In the genomic region with DNA sequence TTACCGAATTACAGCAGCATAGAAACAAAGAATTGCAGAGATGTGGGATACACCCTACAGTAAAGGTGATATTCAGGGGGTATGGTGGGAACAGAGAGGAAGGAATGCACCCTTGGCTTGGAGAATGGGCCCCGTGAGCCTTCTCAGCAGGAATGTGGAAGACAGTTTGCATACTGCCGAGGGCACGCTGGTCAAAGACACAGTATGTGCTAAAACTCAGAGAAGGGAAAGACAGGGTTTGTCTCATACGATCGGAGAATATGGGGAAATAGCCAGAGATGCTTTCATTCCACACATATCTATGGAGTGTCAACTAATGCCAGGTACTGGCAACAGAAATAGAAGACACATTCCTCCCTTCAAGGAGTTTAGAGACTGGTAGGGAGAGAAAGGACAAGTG, we compare ENCODE assay signal across 2 cellular contexts.
TF ChIP-seq lines count a peak whose summit lies in the region.

No MANE protein-coding gene starts in this region.

TF ChIP-seq in GM23338, 12 proteins besides CTCF, POLR2A, EP300 and RAD21 (continued from another document):
- TF ChIP-seq, protein P1, sequence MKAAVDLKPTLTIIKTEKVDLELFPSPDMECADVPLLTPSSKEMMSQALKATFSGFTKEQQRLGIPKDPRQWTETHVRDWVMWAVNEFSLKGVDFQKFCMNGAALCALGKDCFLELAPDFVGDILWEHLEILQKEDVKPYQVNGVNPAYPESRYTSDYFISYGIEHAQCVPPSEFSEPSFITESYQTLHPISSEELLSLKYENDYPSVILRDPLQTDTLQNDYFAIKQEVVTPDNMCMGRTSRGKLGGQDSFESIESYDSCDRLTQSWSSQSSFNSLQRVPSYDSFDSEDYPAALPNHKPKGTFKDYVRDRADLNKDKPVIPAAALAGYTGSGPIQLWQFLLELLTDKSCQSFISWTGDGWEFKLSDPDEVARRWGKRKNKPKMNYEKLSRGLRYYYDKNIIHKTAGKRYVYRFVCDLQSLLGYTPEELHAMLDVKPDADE (IDR thresholded peaks at IDR 0.05) = no peak
- TF ChIP-seq ZNF331 (CRISPR knock-in tag; IDR thresholded peaks at IDR 0.05; ENCODE audit: low read depth) = no peak

TF ChIP-seq in SK-N-SH, 30 proteins besides CTCF, POLR2A, EP300 and RAD21 (continued from another document):
- TF ChIP-seq, protein P2, sequence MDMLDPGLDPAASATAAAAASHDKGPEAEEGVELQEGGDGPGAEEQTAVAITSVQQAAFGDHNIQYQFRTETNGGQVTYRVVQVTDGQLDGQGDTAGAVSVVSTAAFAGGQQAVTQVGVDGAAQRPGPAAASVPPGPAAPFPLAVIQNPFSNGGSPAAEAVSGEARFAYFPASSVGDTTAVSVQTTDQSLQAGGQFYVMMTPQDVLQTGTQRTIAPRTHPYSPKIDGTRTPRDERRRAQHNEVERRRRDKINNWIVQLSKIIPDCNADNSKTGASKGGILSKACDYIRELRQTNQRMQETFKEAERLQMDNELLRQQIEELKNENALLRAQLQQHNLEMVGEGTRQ (IDR thresholded peaks at IDR 0.05; ENCODE audit: borderline replicate concordance, low read depth, low read length) = no peak
- no peak for TF ChIP-seq NRF1 (IDR thresholded peaks at IDR 0.05; ENCODE audit: low read depth, low read length)
- TF ChIP-seq NFIC (IDR thresholded peaks at IDR 0.05; ENCODE audit: borderline replicate concordance) = no peak
- no peak for TF ChIP-seq EZH2phosphoT487 (IDR thresholded peaks at IDR 0.05; ENCODE audit: borderline replicate concordance, low read depth)
- TF ChIP-seq SIN3A (IDR thresholded peaks at IDR 0.05; ENCODE audit: borderline replicate concordance, low read depth, low read length) = no peak
- no peak for TF ChIP-seq TCF12 (IDR thresholded peaks at IDR 0.05)
- no peak for TF ChIP-seq RFX5 (IDR thresholded peaks at IDR 0.05; ENCODE audit: low read length)
- TF ChIP-seq GATA2 (CRISPR knock-in tag; IDR thresholded peaks at IDR 0.05) = no peak
- no peak for TF ChIP-seq TEAD4 (IDR thresholded peaks at IDR 0.05; ENCODE audit: borderline replicate concordance, insufficient read depth)
- no peak for TF ChIP-seq ELF1 (IDR thresholded peaks at IDR 0.05)
- TF ChIP-seq MXI1 (IDR thresholded peaks at IDR 0.05; ENCODE audit: low read depth, low read length) = no peak
